In the genomic region with DNA sequence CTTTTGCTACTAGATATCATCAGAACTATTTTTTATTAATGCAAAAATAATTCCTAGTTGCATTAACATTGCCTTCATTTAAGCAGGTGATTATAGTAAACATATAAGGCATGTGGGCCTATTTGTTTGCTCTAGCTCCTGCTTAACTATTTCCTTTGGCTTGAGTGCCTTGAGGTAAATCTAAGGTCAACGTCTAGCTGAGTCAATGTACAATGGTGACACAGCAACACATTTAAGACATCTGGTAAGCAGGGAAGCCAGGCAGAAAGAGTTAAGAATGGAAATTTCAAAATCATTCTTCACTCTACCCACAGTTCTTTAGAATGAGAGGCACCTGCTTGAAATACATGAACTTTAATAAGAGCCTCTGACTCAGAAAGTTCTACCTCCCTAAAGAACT, we compare ENCODE assay signal across 1 cellular context.
TF ChIP-seq lines count a peak whose summit lies in the region.

No MANE protein-coding gene starts in this region.

TF ChIP-seq in WTC11, 78 proteins besides CTCF, POLR2A, EP300 and RAD21 (continued from another document):
- TF ChIP-seq, protein P1, sequence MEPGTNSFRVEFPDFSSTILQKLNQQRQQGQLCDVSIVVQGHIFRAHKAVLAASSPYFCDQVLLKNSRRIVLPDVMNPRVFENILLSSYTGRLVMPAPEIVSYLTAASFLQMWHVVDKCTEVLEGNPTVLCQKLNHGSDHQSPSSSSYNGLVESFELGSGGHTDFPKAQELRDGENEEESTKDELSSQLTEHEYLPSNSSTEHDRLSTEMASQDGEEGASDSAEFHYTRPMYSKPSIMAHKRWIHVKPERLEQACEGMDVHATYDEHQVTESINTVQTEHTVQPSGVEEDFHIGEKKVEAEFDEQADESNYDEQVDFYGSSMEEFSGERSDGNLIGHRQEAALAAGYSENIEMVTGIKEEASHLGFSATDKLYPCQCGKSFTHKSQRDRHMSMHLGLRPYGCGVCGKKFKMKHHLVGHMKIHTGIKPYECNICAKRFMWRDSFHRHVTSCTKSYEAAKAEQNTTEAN (CRISPR knock-in tag; IDR thresholded peaks at IDR 0.05), result no peak
- TF ChIP-seq OVOL2 (CRISPR knock-in tag; IDR thresholded peaks at IDR 0.05; ENCODE audit: borderline replicate concordance) (no peak), ZNF138 (CRISPR knock-in tag; conservative IDR thresholded peaks at IDR 0.05) (no peak), CBFB (CRISPR knock-in tag; IDR thresholded peaks at IDR 0.05; ENCODE audit: low read depth) (no peak)
- TF ChIP-seq, protein P2, sequence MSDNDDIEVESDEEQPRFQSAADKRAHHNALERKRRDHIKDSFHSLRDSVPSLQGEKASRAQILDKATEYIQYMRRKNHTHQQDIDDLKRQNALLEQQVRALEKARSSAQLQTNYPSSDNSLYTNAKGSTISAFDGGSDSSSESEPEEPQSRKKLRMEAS (CRISPR knock-in tag; IDR thresholded peaks at IDR 0.05), result no peak
- TF ChIP-seq, protein P3, sequence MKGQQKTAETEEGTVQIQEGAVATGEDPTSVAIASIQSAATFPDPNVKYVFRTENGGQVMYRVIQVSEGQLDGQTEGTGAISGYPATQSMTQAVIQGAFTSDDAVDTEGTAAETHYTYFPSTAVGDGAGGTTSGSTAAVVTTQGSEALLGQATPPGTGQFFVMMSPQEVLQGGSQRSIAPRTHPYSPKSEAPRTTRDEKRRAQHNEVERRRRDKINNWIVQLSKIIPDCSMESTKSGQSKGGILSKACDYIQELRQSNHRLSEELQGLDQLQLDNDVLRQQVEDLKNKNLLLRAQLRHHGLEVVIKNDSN (CRISPR knock-in tag; IDR thresholded peaks at IDR 0.05), result no peak
- TF ChIP-seq, protein P4, sequence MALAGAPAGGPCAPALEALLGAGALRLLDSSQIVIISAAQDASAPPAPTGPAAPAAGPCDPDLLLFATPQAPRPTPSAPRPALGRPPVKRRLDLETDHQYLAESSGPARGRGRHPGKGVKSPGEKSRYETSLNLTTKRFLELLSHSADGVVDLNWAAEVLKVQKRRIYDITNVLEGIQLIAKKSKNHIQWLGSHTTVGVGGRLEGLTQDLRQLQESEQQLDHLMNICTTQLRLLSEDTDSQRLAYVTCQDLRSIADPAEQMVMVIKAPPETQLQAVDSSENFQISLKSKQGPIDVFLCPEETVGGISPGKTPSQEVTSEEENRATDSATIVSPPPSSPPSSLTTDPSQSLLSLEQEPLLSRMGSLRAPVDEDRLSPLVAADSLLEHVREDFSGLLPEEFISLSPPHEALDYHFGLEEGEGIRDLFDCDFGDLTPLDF (CRISPR knock-in tag; IDR thresholded peaks at IDR 0.05), result no peak
- TF ChIP-seq, protein P5, sequence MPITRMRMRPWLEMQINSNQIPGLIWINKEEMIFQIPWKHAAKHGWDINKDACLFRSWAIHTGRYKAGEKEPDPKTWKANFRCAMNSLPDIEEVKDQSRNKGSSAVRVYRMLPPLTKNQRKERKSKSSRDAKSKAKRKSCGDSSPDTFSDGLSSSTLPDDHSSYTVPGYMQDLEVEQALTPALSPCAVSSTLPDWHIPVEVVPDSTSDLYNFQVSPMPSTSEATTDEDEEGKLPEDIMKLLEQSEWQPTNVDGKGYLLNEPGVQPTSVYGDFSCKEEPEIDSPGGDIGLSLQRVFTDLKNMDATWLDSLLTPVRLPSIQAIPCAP (CRISPR knock-in tag; IDR thresholded peaks at IDR 0.05), result no peak
